ENCODE assay signal across 2 cellular contexts in the genomic region with DNA sequence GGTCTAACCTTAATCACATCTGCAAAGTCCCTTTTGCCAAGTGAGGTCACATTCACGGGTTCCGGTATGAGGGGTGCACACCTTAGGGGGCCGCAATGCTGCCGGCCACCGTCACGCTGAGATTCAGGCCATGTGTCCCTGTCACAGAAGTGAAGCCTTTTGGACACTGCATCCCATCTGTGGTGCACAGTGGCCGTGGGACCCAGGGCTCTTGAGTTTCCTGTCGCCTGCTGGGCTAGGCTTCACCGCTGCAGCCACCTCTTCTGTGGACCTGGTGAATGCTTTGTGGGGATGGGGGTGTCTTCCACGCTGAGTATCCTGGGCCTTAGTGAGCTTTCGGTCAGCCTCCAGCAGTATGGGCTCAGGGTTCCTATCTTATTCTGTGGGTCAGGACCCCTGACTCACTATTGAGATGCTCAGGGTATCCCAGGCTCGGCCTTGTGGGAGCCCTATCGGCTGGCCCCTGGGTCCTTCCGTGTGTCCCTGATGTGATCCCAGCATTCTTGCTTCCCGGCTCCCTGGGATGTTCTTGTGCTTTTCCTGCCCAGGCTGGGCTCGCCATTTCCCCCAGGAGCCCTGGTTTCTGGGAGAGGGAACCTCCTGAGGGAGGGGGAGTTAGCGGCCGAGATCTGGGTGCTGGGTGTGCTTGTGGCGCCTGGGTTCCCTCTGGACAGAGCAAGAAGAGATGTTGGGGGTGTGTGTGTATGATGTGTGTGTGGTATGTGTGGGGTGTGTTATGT.
TF ChIP-seq lines count a peak whose summit lies in the region.

No MANE protein-coding gene starts in this region.

TF ChIP-seq in H1, 55 proteins besides CTCF, POLR2A, EP300 and RAD21:
- no peak for TF ChIP-seq SIX5 (IDR thresholded peaks at IDR 0.05; ENCODE audit: low read depth, low read length)
- TF ChIP-seq, protein P1, sequence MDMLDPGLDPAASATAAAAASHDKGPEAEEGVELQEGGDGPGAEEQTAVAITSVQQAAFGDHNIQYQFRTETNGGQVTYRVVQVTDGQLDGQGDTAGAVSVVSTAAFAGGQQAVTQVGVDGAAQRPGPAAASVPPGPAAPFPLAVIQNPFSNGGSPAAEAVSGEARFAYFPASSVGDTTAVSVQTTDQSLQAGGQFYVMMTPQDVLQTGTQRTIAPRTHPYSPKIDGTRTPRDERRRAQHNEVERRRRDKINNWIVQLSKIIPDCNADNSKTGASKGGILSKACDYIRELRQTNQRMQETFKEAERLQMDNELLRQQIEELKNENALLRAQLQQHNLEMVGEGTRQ (IDR thresholded peaks at IDR 0.05; ENCODE audit: low read length), result no peak
- no peak for TF ChIP-seq BCL11A (IDR thresholded peaks at IDR 0.05; ENCODE audit: low read depth in 2 of 2, low read length in 2 of 2)
- no peak for TF ChIP-seq CBX5 (IDR thresholded peaks at IDR 0.05; ENCODE audit: low read depth, low read length)
- TF ChIP-seq CTBP2 (IDR thresholded peaks at IDR 0.05; ENCODE audit: borderline replicate concordance, insufficient read depth, insufficient read length, low read length), result no peak
- TF ChIP-seq HDAC6 (IDR thresholded peaks at IDR 0.05; ENCODE audit: low read depth, low read length), result no peak
- TF ChIP-seq EGR1 (IDR thresholded peaks at IDR 0.05; ENCODE audit: borderline replicate concordance, low read depth, low read length), result no peak
- TF ChIP-seq CREB1 (IDR thresholded peaks at IDR 0.05), result no peak
- no peak for TF ChIP-seq TBP (IDR thresholded peaks at IDR 0.05; ENCODE audit: low read depth, low read length)
- no peak for TF ChIP-seq RBBP5 (IDR thresholded peaks at IDR 0.05; ENCODE audit: borderline replicate concordance, low read depth, low read length)
- no peak for TF ChIP-seq SP1 (IDR thresholded peaks at IDR 0.05; ENCODE audit: low read depth, low read length)
- TF ChIP-seq TAF1 (IDR thresholded peaks at IDR 0.05; ENCODE audit: low read depth, low read length), result no peak
- no peak for TF ChIP-seq ATF3 (IDR thresholded peaks at IDR 0.05; ENCODE audit: insufficient read depth, low read depth, low read length)
- TF ChIP-seq PHF8 (conservative IDR thresholded peaks at IDR 0.05; ENCODE audit: low read depth, low read length), result no peak
- TF ChIP-seq CHD2 (IDR thresholded peaks at IDR 0.05; ENCODE audit: low read length), result no peak
- TF ChIP-seq GABPA (IDR thresholded peaks at IDR 0.05; ENCODE audit: borderline replicate concordance, insufficient read depth, low read length), result no peak
- TF ChIP-seq POU5F1 (IDR thresholded peaks at IDR 0.05; ENCODE audit: low read depth, low read length), result no peak
- TF ChIP-seq SP4 (IDR thresholded peaks at IDR 0.05; ENCODE audit: low read length), result no peak
- no peak for TF ChIP-seq RNF2 (IDR thresholded peaks at IDR 0.05; ENCODE audit: borderline replicate concordance, low read depth, low read length, missing control alignments, poor library complexity, severe bottlenecking)

TF ChIP-seq in HEK293T, 16 proteins besides CTCF, POLR2A, EP300 and RAD21:
- no peak for TF ChIP-seq CTBP1 (IDR thresholded peaks at IDR 0.05; ENCODE audit: borderline replicate concordance)
- TF ChIP-seq L3MBTL2 (conservative IDR thresholded peaks at IDR 0.05), result no peak
- TF ChIP-seq FOXM1 (IDR thresholded peaks at IDR 0.05; ENCODE audit: borderline replicate concordance), result no peak
- TF ChIP-seq BHLHE40 (IDR thresholded peaks at IDR 0.05; ENCODE audit: borderline replicate concordance), result no peak
- TF ChIP-seq ARNT (IDR thresholded peaks at IDR 0.05), result no peak
- no peak for TF ChIP-seq SP1 (IDR thresholded peaks at IDR 0.05)
- no peak for TF ChIP-seq FOXK2 (IDR thresholded peaks at IDR 0.05)
- no peak for TF ChIP-seq ZNF384 (IDR thresholded peaks at IDR 0.05)
- TF ChIP-seq, protein P2, sequence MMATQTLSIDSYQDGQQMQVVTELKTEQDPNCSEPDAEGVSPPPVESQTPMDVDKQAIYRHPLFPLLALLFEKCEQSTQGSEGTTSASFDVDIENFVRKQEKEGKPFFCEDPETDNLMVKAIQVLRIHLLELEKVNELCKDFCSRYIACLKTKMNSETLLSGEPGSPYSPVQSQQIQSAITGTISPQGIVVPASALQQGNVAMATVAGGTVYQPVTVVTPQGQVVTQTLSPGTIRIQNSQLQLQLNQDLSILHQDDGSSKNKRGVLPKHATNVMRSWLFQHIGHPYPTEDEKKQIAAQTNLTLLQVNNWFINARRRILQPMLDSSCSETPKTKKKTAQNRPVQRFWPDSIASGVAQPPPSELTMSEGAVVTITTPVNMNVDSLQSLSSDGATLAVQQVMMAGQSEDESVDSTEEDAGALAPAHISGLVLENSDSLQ (IDR thresholded peaks at IDR 0.05), result no peak
- no peak for TF ChIP-seq FOXA1 (IDR thresholded peaks at IDR 0.05)
- no peak for TF ChIP-seq SUZ12 (IDR thresholded peaks at IDR 0.05)
- no peak for TF ChIP-seq HDGF (IDR thresholded peaks at IDR 0.05; ENCODE audit: borderline replicate concordance)
- TF ChIP-seq LEF1 (IDR thresholded peaks at IDR 0.05; ENCODE audit: borderline replicate concordance), result no peak
- no peak for TF ChIP-seq TARDBP (IDR thresholded peaks at IDR 0.05)
- no peak for TF ChIP-seq ELF4 (IDR thresholded peaks at IDR 0.05)
